ENCODE assay signal across 22 cellular contexts in the genomic region with DNA sequence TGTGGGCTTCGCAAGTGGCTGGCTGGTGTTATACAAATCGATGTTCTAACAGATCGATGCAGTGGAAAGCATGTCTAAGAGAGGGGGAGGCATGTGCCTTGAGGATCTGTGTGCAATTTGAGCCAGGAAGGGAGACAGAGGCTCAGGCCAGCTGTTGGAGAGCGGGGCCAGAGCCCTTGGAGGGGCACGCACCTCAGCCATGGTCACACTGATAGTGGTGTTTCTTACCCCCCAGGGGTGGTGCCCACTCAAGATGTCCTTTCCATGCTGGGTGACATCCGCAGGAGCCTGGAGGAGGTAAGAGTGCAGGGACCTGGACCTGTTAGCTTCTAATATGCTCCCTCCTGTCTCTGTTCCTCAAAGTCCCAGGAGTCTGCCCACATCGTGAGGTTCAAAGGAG. TPM values are rescaled to one million over a fixed set of nuclear protein-coding genes. Genes with fewer than 3 reads are reported as not detected.
DNase-seq lines count a peak whose midpoint lies in the region; ATAC-seq and TF ChIP-seq lines count a peak whose summit lies in the region.
"Had no signal": no experiment of that assay in that cellular context is flagged by ENCODE, and none has a peak within 500 bp of the region (broad histone marks: within the 10 kb centered on the region; RNA-seq: fewer than 3 reads in every experiment).

No MANE protein-coding gene starts in this region.

- in situ Hi-C loops in brain microvascular endothelial cell (cut with HindIII; ENCODE audit: low pct_ligation_motif_present, low sequenced_read_pairs): no loop called here

- peak; percentile 0 for DNase-seq in activated naive CD4-positive, alpha-beta T cell treated with anti-CD3 and anti-CD28 coated beads, Interleukin-2, amount 50 U/mL, for 16 hours
- DNase-seq in activated naive CD4-positive, alpha-beta T cell treated with Interleukin-2 at 50 U/mL for 16 hours: no peak
- DNase-seq in coronary artery (ENCODE audit: low spot score): peak; percentile 29
- DNase-seq in osteocyte (ENCODE audit: extremely low spot score, unreplicated experiment): peak; percentile 46
- DNase-seq in ureter (ENCODE audit: low spot score): peak; percentile 24
- no peak for DNase-seq in HuH-7.5 (ENCODE audit: low spot score)
- no peak for DNase-seq in brain microvascular endothelial cell
- DNase-seq: Caco-2; CD4-positive, alpha-beta memory T cell; DND-41; Karpas-422; MV-4-11; NCI-H1105 treated with DMSO at 0.1 percent for 48 hours; NCI-H1694; NCI-H2081 treated with DMSO at 0.1 percent for 48 hours; NCI-H2171 treated with DMSO at 0.1 percent for 48 hours; NCI-H524 treated with DMSO at 0.1 percent for 48 hours; OCI-M1; SJCRH30 had no signal

- ATAC-seq in GM21786 (IDR thresholded peaks at IDR 0.05; ENCODE audit: unreplicated experiment): no peak
- ATAC-seq: GM23338 had no signal

- no peaks in the 10 kb centered on the region for H3K27me3 ChIP-seq in brain microvascular endothelial cell (replicated peaks)
- H3K27me3 ChIP-seq: SJCRH30 had no signal

- H3K27ac ChIP-seq in coronary artery: no peak overlapping the region
- H3K27ac ChIP-seq in brain microvascular endothelial cell: no peak overlapping the region
- H3K27ac ChIP-seq: SJCRH30 had no signal

- H3K36me3 Mint-ChIP-seq in osteocyte (ENCODE audit: unreplicated experiment): no peaks in the 10 kb centered on the region

- H3K4me3 Mint-ChIP-seq in osteocyte (ENCODE audit: unreplicated experiment): no peak overlapping the region
- H3K4me3 Mint-ChIP-seq: GM23338 had no signal

- H3K4me1 Mint-ChIP-seq in osteocyte (ENCODE audit: unreplicated experiment): peaks cover 15% of the 10 kb centered on the region

- H3K4me3 ChIP-seq in coronary artery: no peak overlapping the region
- H3K4me3 ChIP-seq in brain microvascular endothelial cell (ENCODE audit: low read depth, low read length): no peak overlapping the region
- H3K4me3 ChIP-seq: GM23338, HAP-1, SJCRH30 had no signal

- H3K27me3 Mint-ChIP-seq in osteocyte (ENCODE audit: unreplicated experiment): no peaks in the 10 kb centered on the region
- H3K27me3 Mint-ChIP-seq: CD4-positive, alpha-beta memory T cell had no signal

- no peak overlapping the region for H3K27ac Mint-ChIP-seq in osteocyte (ENCODE audit: unreplicated experiment)
- H3K27ac Mint-ChIP-seq: GM23338 had no signal

- no peaks in the 10 kb centered on the region for H3K9me3 Mint-ChIP-seq in osteocyte (ENCODE audit: unreplicated experiment)
- H3K9me3 Mint-ChIP-seq: CD4-positive, alpha-beta memory T cell; GM23338 had no signal

- no peak for TF ChIP-seq CTCF in coronary artery (IDR thresholded peaks at IDR 0.05)
- no peak for TF ChIP-seq CTCF in osteocyte (IDR thresholded peaks at IDR 0.05)
- TF ChIP-seq CTCF in brain microvascular endothelial cell (IDR thresholded peaks at IDR 0.05; ENCODE audit: low read depth, low read length, missing control alignments): no peak

- H3K36me3 ChIP-seq in brain microvascular endothelial cell (replicated peaks): no peaks in the 10 kb centered on the region
- H3K36me3 ChIP-seq: SJCRH30 had no signal

RNA-seq across cellular contexts. Expression of gene ABTB1, which starts 3.8 kb away (rescaled TPM):
- total RNA-seq in osteocyte: 69.8 and 73.4 TPM in 2 replicates
- total RNA-seq in ureter: 20.7 TPM

RNA-seq across cellular contexts. Expression of gene PODXL2, which starts 39.9 kb away (rescaled TPM):
- total RNA-seq in osteocyte: 5.7 and 5.9 TPM in 2 replicates
- total RNA-seq in ureter: 15.9 TPM

Comparison
In these comparisons a context has a peak if more than half of its experiments do, and no peak if none do; other contexts are left out.
1. DNase-seq: peak in activated naive CD4-positive, alpha-beta T cell treated with anti-CD3 and anti-CD28 coated beads, Interleukin-2, amount 50 U/mL, for 16 hours (single experiment), coronary artery (single experiment), osteocyte (single experiment) and ureter (single experiment); none in activated naive CD4-positive, alpha-beta T cell treated with Interleukin-2 at 50 U/mL for 16 hours (single experiment), HuH-7.5 (single experiment) and brain microvascular endothelial cell (single experiment).